8 cellular contexts compared by ENCODE assay signal in the genomic region with DNA sequence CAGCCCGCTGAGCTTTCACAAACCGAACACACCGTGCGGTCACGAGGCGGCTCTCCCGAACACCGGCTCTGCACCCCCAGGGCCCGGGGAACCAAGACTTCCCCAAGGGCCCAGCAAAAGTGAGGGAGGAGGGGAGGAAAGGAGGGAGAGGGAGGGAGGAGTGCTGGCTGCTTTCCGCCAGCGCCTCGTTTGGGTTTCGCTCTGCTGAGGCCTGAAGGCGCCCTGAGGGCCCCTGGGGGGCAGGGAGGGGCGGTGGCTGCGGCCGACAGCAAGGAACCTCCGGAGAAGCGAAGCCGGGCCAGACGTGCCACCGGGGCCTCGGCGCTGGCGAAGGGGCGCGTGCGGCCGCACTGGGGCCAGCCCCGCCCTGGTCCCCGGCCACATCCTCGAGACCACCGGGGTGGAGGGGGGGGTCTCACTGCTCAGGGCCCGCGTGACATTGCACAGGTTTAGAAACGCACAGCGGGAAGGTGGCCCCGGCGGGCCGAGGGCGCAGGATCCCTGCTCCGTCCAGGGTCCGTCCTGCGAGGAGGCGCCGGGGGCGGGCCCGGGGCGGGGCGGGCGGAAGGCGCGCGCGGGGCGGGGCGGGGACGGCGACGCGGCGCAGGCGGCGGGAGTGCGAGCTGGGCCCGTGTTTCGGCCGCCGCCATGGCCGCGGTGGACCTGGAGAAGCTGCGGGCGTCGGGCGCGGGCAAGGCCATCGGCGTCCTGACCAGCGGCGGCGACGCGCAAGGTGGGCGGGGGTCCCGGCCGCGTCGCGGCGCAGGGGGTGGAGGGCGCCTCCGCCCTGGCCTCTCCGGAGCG. TPM values are rescaled to one million over a fixed set of nuclear protein-coding genes. Genes with fewer than 3 reads are reported as not detected.
DNase-seq lines count a peak whose midpoint lies in the region; ATAC-seq lines count a peak whose summit lies in the region.

PFKL (plus strand) TSS at position 596 of the 804 bp plus-strand sequence; CDS start at position 649, 53 bp downstream.

- H3K4me3 Mint-ChIP-seq in activated CD4-positive, alpha-beta T cell treated with anti-CD3 and anti-CD28 coated beads, Interleukin-2, amount 10 ng/mL, durations not matched to agents 24 days and 14 days = peak within 1 kb of the TSS; percentile 91

- no peaks in the 10 kb centered on the region for H3K27me3 Mint-ChIP-seq in activated CD4-positive, alpha-beta T cell treated with anti-CD3 and anti-CD28 coated beads, Interleukin-2, amount 10 ng/mL, durations not matched to agents 24 days and 14 days

- peak within 1 kb of the TSS; percentile 98 for H3K27ac Mint-ChIP-seq in activated CD4-positive, alpha-beta T cell treated with anti-CD3 and anti-CD28 coated beads, Interleukin-2, amount 10 ng/mL, durations not matched to agents 24 days and 14 days

- peaks cover 37% of the 10 kb centered on the region for H3K4me1 Mint-ChIP-seq in activated CD4-positive, alpha-beta T cell treated with anti-CD3 and anti-CD28 coated beads, Interleukin-2, amount 10 ng/mL, durations not matched to agents 24 days and 14 days

- H3K36me3 Mint-ChIP-seq in activated CD4-positive, alpha-beta T cell treated with anti-CD3 and anti-CD28 coated beads, Interleukin-2, amount 10 ng/mL, durations not matched to agents 24 days and 14 days (ENCODE audit: low read depth) = peaks cover 3% of the 10 kb centered on the region

- DNase-seq in NCI-H1092 treated with DMSO at 0.1 percent for 48 hours (lab: John Stamatoyannopoulos, UW) (peak; percentile 37), NCI-H1092 (lab: John Stamatoyannopoulos, UW) (no peak), NCI-H146 treated with DMSO at 0.1 percent for 48 hours (lab: John Stamatoyannopoulos, UW; ENCODE audit: unreplicated experiment) (peak; percentile 6), dedifferentiated amniotic fluid mesenchymal stem cell (ENCODE audit: extremely low spot score) (peak; percentile 43), left kidney (ENCODE audit: low read depth, low spot score) (peak; percentile 84)
- peak; percentile 91 for DNase-seq in activated CD4-positive, alpha-beta T cell treated with anti-CD3 and anti-CD28 coated beads, Interleukin-2, amount 10 ng/mL, durations not matched to agents 24 days and 14 days
- DNase-seq in stimulated activated CD4-positive, alpha-beta T cell treated with anti-CD3 and anti-CD28 coated beads, Interleukin-1b, Interleukin-23, amount 100 ng/mL, for 48 hours = peak; percentile 73

- intact Hi-C loops in activated CD4-positive, alpha-beta T cell treated with anti-CD3 and anti-CD28 coated beads, Interleukin-2, amount 10 ng/mL, durations not matched to agents 24 days and 14 days (cut with micrococcal nuclease) = loop anchor here (5.0 kb wide), 2 partner anchors 38 to 287 kb away; partner anchors contain the start of genes CFAP410 and TRAPPC10

- no peaks in the 10 kb centered on the region for H3K9me3 Mint-ChIP-seq in activated CD4-positive, alpha-beta T cell treated with anti-CD3 and anti-CD28 coated beads, Interleukin-2, amount 10 ng/mL, durations not matched to agents 24 days and 14 days

- peak; percentile 57 for ATAC-seq in HG02642 (IDR thresholded peaks at IDR 0.05; ENCODE audit: poor library complexity, unreplicated experiment)

RNA-seq across cellular contexts. Expression of gene PFKL, which starts in this region (rescaled TPM):
- 157 and 162 TPM in 2 replicates for total RNA-seq in activated CD4-positive, alpha-beta T cell treated with anti-CD3 and anti-CD28 coated beads, Interleukin-2, amount 10 ng/mL, durations not matched to agents 24 days and 14 days
